Comparison of ENCODE assay signal across 2 cellular contexts in genomic region chr17:13150738-13151137, GRCh38.
DNase-seq lines count a peak whose midpoint lies in the region; ATAC-seq, FAIRE-seq and TF ChIP-seq lines count a peak whose summit lies in the region.
"Not testable (repeated sequence)": the region's sequence is repeated elsewhere in the genome, so short reads cannot be mapped to it uniquely, and the experiment has no call there.

No MANE protein-coding gene starts in this region.

- CTCF ChIA-PET in A549 (lab: Yijun Ruan, JAX): not testable (repeated sequence)
- CTCF ChIA-PET in HEK293 (lab: Yijun Ruan, JAX): interaction anchor here (0.5 to 0.7 kb wide), 2 partner anchors 22 to 37 kb away, joined by 3 read pairs; no protein-coding TSS in a partner anchor

- H3K4me2 ChIP-seq in A549: not testable (repeated sequence)

- TF ChIP-seq RAD21 in A549 (conservative IDR thresholded peaks at IDR 0.05 in 1 of 2, IDR thresholded peaks at IDR 0.05 in 1 of 2): not testable (repeated sequence)

- not testable (repeated sequence) for DNase-seq in A549 (ENCODE audit: low read depth in 1 of 2, low spot score in 1 of 2)

- not testable (repeated sequence) for TF ChIP-seq CTCF in A549 (IDR thresholded peaks at IDR 0.05); HEK293 (tag by site-specific recombination; IDR thresholded peaks at IDR 0.05)

- ATAC-seq in A549: not testable (repeated sequence)

- not testable (repeated sequence) for FAIRE-seq in A549 (lab: Jason Lieb, UNC)

- H3K27ac ChIP-seq in A549; HEK293 (ENCODE audit: extremely low read depth, low read depth, low read length): not testable (repeated sequence)

- WGBS in A549 (ENCODE audit: missing lambda C conversion rate): 54% methylated on average over 6 of the region's 6 CpGs

- H3K9me3 ChIP-seq in A549; HEK293 (ENCODE audit: control insufficient read depth, insufficient read depth, low read depth, low read length): not testable (repeated sequence)

- TF ChIP-seq EP300 in A549 (IDR thresholded peaks at IDR 0.05): not testable (repeated sequence)

- H3K4me1 ChIP-seq in A549; HEK293 (ENCODE audit: control insufficient read depth, insufficient read depth, low read length): not testable (repeated sequence)

- H3K4me3 ChIP-seq in A549; HEK293 (ENCODE audit: low read depth, low read length): not testable (repeated sequence)

- not testable (repeated sequence) for H3K36me3 ChIP-seq in HEK293 (ENCODE audit: control insufficient read depth in 2 of 2, insufficient read depth in 1 of 2, low read length in 2 of 2)

- TF ChIP-seq POLR2A in A549 (IDR thresholded peaks at IDR 0.05; ENCODE audit: low read length): not testable (repeated sequence)

- POLR2A ChIA-PET in A549 (lab: Yijun Ruan, JAX); HEK293 (lab: Yijun Ruan, JAX): not testable (repeated sequence)

TF ChIP-seq in A549, 52 proteins besides CTCF, POLR2A, EP300 and RAD21:
- TF ChIP-seq ZC3H11A (IDR thresholded peaks at IDR 0.05): peak; percentile 87
TF ChIP-seq in A549: peak in this region for 1; not testable (repeated sequence) for 51.

TF ChIP-seq in HEK293, 187 proteins besides CTCF, POLR2A, EP300 and RAD21:
- peak; percentile 53; the same call in 1 of the 2 replicates for TF ChIP-seq ZNF140 (tag by site-specific recombination; IDR thresholded peaks at IDR 0.05)
- TF ChIP-seq ZNF555 (tag by site-specific recombination; conservative IDR thresholded peaks at IDR 0.05): peak; percentile 72
- peak; percentile 78 for TF ChIP-seq ZNF518A (tag by site-specific recombination; conservative IDR thresholded peaks at IDR 0.05; ENCODE audit: low read depth)
- TF ChIP-seq ZNF433 (tag by site-specific recombination; IDR thresholded peaks at IDR 0.05; ENCODE audit: low read depth): peak; percentile 29; the same call in 1 of the 2 replicates
- TF ChIP-seq ZNF426 (tag by site-specific recombination; IDR thresholded peaks at IDR 0.05): peak; percentile 71
- peak; percentile 86; the same call in 1 of the 2 replicates for TF ChIP-seq ZNF394 (tag by site-specific recombination; IDR thresholded peaks at IDR 0.05; ENCODE audit: borderline replicate concordance)
- TF ChIP-seq ZNF266 (tag by site-specific recombination; IDR thresholded peaks at IDR 0.05; ENCODE audit: low read depth): peak; percentile 23; the same call in 1 of the 2 replicates
- peak; percentile 51 for TF ChIP-seq ZNF510 (tag by site-specific recombination; IDR thresholded peaks at IDR 0.05; ENCODE audit: insufficient replicate concordance)
- 0 out of 2 replicates have a peak, but pooled peaks have one; percentile 56 for TF ChIP-seq ZBTB8A (tag by site-specific recombination; IDR thresholded peaks at IDR 0.05)
- TF ChIP-seq ZNF292 (tag by site-specific recombination; IDR thresholded peaks at IDR 0.05; ENCODE audit: borderline replicate concordance, low read depth): 0 out of 2 replicates have a peak, but pooled peaks have one; percentile 51
- peak; percentile 42 for TF ChIP-seq ZNF623 (tag by site-specific recombination; IDR thresholded peaks at IDR 0.05)
- TF ChIP-seq ZBTB11 (tag by site-specific recombination; conservative IDR thresholded peaks at IDR 0.05; ENCODE audit: low read depth): peak; percentile 64
